Comparison of ENCODE assay signal across 8 cellular contexts in genomic region chr6:16761469-16762264, GRCh38. TPM values are rescaled to one million over a fixed set of nuclear protein-coding genes. Genes with fewer than 3 reads are reported as not detected.
A peak's percentile ranks its signal among the peaks of the same experiment; 100 is the strongest.
DNase-seq lines count a peak whose midpoint lies in the region; ATAC-seq and TF ChIP-seq lines count a peak whose summit lies in the region.

No MANE protein-coding gene starts in this region.

- no peaks in the 10 kb centered on the region for H3K27me3 Mint-ChIP-seq in progenitor cell of endocrine pancreas

- H3K9ac ChIP-seq in adipocyte (ENCODE audit: low read length), result peak overlapping the region; percentile 92

- H3K36me3 Mint-ChIP-seq in progenitor cell of endocrine pancreas (ENCODE audit: insufficient read depth), result no peaks in the 10 kb centered on the region

- in situ Hi-C loops in KBM-7 (cut with MboI; ENCODE audit: low pct_unique_long_range_greater_than_20kb, low sequenced_read_pairs), result loop anchor here (25.0 kb wide), 2 partner anchors 249 to 424 kb away; no protein-coding TSS in a partner anchor

- H3K27me3 ChIP-seq in adipocyte (replicated peaks; ENCODE audit: control insufficient read depth, insufficient read depth, low read length) (no peaks in the 10 kb centered on the region), heart right ventricle (no peaks in the 10 kb centered on the region), upper lobe of right lung (no peaks in the 10 kb centered on the region)

- peaks cover 45% of the 10 kb centered on the region for H3K4me1 ChIP-seq in adipocyte (ENCODE audit: control insufficient read depth, insufficient read depth, low read length)
- peaks cover 0 to 57% (median 39%) of the 10 kb centered on the region in 9 donors for H3K4me1 ChIP-seq in heart right ventricle
- H3K4me1 ChIP-seq in upper lobe of right lung, result peaks cover 27% of the 10 kb centered on the region

- H3K4me3 ChIP-seq in adipocyte (ENCODE audit: low read length), result peak overlapping the region; percentile 90
- peak overlapping the region; percentile 67 to 90 (median 86) for H3K4me3 ChIP-seq in heart right ventricle
- peak overlapping the region; percentile 72 for H3K4me3 ChIP-seq in upper lobe of right lung

- H3K27ac ChIP-seq in heart right ventricle, result peak overlapping the region; percentile 92 to 99 (median 98)
- peak overlapping the region; percentile 97 for H3K27ac ChIP-seq in upper lobe of right lung

- peak overlapping the region; percentile 96 for H3K4me3 Mint-ChIP-seq in progenitor cell of endocrine pancreas (ENCODE audit: low read depth)

- no peaks in the 10 kb centered on the region for H3K9me3 ChIP-seq in adipocyte (ENCODE audit: control insufficient read depth, low read length)
- H3K9me3 ChIP-seq in heart right ventricle, result no peaks in the 10 kb centered on the region
- H3K9me3 ChIP-seq in upper lobe of right lung, result no peaks in the 10 kb centered on the region

- peak overlapping the region; percentile 96 for H3K27ac Mint-ChIP-seq in progenitor cell of endocrine pancreas

- TF ChIP-seq CTCF in heart right ventricle (IDR thresholded peaks at IDR 0.05) (peak in 7 of 9 donors; percentile 8 to 55 (median 30)), progenitor cell of endocrine pancreas (IDR thresholded peaks at IDR 0.05; ENCODE audit: unreplicated experiment) (peak; percentile 45), upper lobe of right lung (IDR thresholded peaks at IDR 0.05) (peak; percentile 26)

- intact Hi-C loops in heart right ventricle (cut with DNase I), result loop anchor here (1.0 to 10.0 kb wide), 19 partner anchors 84 to 429 kb away; no protein-coding TSS in a partner anchor
- intact Hi-C loops in upper lobe of right lung (cut with DNase I), result loop anchor here (10.0 kb wide), 1 partner anchor 427 kb away; no protein-coding TSS in a partner anchor

- ATAC-seq in GM21529 (IDR thresholded peaks at IDR 0.05; ENCODE audit: unreplicated experiment) (peak; percentile 53), heart right ventricle (peak; percentile 49 to 70 (median 60)), upper lobe of right lung (peak; percentile 76)

- peaks cover 39% of the 10 kb centered on the region for H3K4me1 Mint-ChIP-seq in progenitor cell of endocrine pancreas (ENCODE audit: low read depth)

- 0% methylated on average over 65 to 69 of the region's 72 CpGs for WGBS in heart right ventricle, 2 donors

- no peaks in the 10 kb centered on the region for H3K9me3 Mint-ChIP-seq in progenitor cell of endocrine pancreas (ENCODE audit: low read depth)

- H3K36me3 ChIP-seq in adipocyte (ENCODE audit: control insufficient read depth, insufficient read depth, low read length, severe bottlenecking) (no peaks in the 10 kb centered on the region), heart right ventricle (no peaks in the 10 kb centered on the region), upper lobe of right lung (no peaks in the 10 kb centered on the region)

- DNase-seq in Daoy (ENCODE audit: low read depth) (peak; percentile 96), KBM-7 (peak; percentile 77), SW480 (ENCODE audit: low spot score) (peak; percentile 90), adipocyte (ENCODE audit: low read depth) (peak; percentile 95), heart right ventricle (peak; percentile 84 to 90), progenitor cell of endocrine pancreas (ENCODE audit: low spot score, unreplicated experiment) (peak; percentile 77), upper lobe of right lung (peak; percentile 94)

RNA-seq across cellular contexts. Expression of gene ATXN1, which starts 0.4 kb away (rescaled TPM):
- total RNA-seq in Daoy (2014; rRNA removed; shearing (Covaris generic)), result 29.9 and 33.8 TPM in 2 replicates
- 10 to 100 TPM; 26.8 to 46.5 (median 41.1) TPM for total RNA-seq in heart right ventricle
- polyA plus RNA-seq in heart right ventricle, result 1 to 10 TPM; 4.1 to 7.5 TPM
- 35.8 and 37.5 TPM in 2 replicates for total RNA-seq in progenitor cell of endocrine pancreas
- total RNA-seq in upper lobe of right lung, result 71.2 TPM

Comparison
In these comparisons a context has a peak if more than half of its experiments do, and no peak if none do; other contexts are left out.
1. Peak in every context shown above with its lines: DNase-seq, ATAC-seq, H3K4me3 ChIP-seq and H3K27ac ChIP-seq.